ENCODE assay signal across 24 cellular contexts in the genomic region with DNA sequence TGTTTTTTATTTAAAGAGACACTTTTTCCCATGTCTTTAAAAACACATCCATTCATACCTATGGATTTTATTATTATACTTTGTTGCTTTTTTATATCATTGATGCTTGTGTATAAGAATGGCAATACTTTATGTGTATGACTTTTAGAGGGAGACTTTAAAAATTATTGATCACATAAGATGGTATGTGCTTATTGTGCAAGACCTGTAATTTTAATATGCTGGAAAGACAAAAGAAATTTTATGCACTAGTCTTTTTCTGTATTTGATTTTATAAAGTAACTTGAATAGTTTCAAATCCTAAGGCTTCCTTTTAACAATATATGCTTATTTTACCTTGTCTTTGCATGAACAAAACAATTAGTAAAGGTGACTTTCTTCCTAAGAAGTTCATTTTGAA.
DNase-seq lines count a peak whose midpoint lies in the region; ATAC-seq, FAIRE-seq and TF ChIP-seq lines count a peak whose summit lies in the region.
"Had no signal": no experiment of that assay in that cellular context is flagged by ENCODE, and none has a peak within 500 bp of the region (broad histone marks: within the 10 kb centered on the region; RNA-seq: fewer than 3 reads in every experiment).

No MANE protein-coding gene starts in this region.

- H3K9me1 ChIP-seq in IMR-90 (ENCODE audit: insufficient read depth, low read length), result no peaks in the 10 kb centered on the region

- no peak overlapping the region for H2BK120ac ChIP-seq in IMR-90 (ENCODE audit: low read depth, low read length)

- H3K4me3 Mint-ChIP-seq in activated T-helper 17 cell treated with anti-CD3 and anti-CD28 coated beads, Interleukin-2, amount 50 U/mL, for 72 hours, result no peak overlapping the region
- H3K4me3 Mint-ChIP-seq: CD14-positive monocyte; CD4-positive, alpha-beta memory T cell; CD4-positive, CD25-positive, alpha-beta regulatory T cell; CD8-positive, alpha-beta memory T cell had no signal

- FAIRE-seq in colon (lab: Jason Lieb, UNC) (peak; percentile 45), islet of Langerhans (lab: Jason Lieb, UNC) (peak; percentile 60)
- FAIRE-seq: A204.1, G401.6, GM12891, GM19239 had no signal

- H3K4me2 ChIP-seq in GM23248 (ENCODE audit: unreplicated experiment), result no peak overlapping the region
- H3K4me2 ChIP-seq in IMR-90 (ENCODE audit: low read depth, low read length), result no peak overlapping the region
- H3K4me2 ChIP-seq: BLaER1 had no signal

- no peaks in the 10 kb centered on the region for H3K36me3 ChIP-seq in GM23248 (ENCODE audit: low read depth)
- H3K36me3 ChIP-seq in IMR-90 (ENCODE audit: control insufficient read depth, insufficient read depth, low read length), result no peaks in the 10 kb centered on the region
- H3K36me3 ChIP-seq: BE2C, BLaER1 had no signal

- no peaks in the 10 kb centered on the region for H3K9me2 ChIP-seq in GM23248 (ENCODE audit: insufficient read depth)

- H4K8ac ChIP-seq in IMR-90 (ENCODE audit: low read depth in 2 of 2, low read length in 2 of 2), result no peak overlapping the region

- H3K27ac Mint-ChIP-seq in activated T-helper 17 cell treated with anti-CD3 and anti-CD28 coated beads, Interleukin-2, amount 50 U/mL, for 72 hours, result no peak overlapping the region
- H3K27ac Mint-ChIP-seq: CD14-positive monocyte; CD4-positive, alpha-beta memory T cell; CD4-positive, CD25-positive, alpha-beta regulatory T cell; CD8-positive, alpha-beta memory T cell had no signal

- H4K20me1 ChIP-seq in GM23248 (ENCODE audit: insufficient read depth), result no peaks in the 10 kb centered on the region
- 0 out of 2 replicates have a peak, but pooled peaks cover 7% of the 10 kb centered on the region for H4K20me1 ChIP-seq in IMR-90 (ENCODE audit: insufficient read depth, low read length)
- H4K20me1 ChIP-seq: BLaER1 had no signal

- H3K56ac ChIP-seq in IMR-90 (ENCODE audit: extremely low read depth, insufficient read depth, low read length), result no peak overlapping the region

- H2AK5ac ChIP-seq in IMR-90 (ENCODE audit: low read depth, low read length), result no peak overlapping the region

- DNase-seq in GM23248, result peak; percentile 6
- DNase-seq in IMR-90, result no peak
- no peak for DNase-seq in NCI-H69 (lab: John Stamatoyannopoulos, UW)
- no peak for DNase-seq in DMS 273 (lab: John Stamatoyannopoulos, UW; ENCODE audit: unreplicated experiment)
- DNase-seq: 8988T; ACHN; BE2C; C1 segment of cervical spinal cord; CD4-positive, alpha-beta memory T cell; CD4-positive, CD25-positive, alpha-beta regulatory T cell; CD8-positive, alpha-beta memory T cell; COR-L47; DMS79 treated with DMSO at 0.1 percent for 48 hours; GF-D8 had no signal

- no peak overlapping the region for H3K14ac ChIP-seq in IMR-90 (replicated peaks; ENCODE audit: low read depth, low read length)

- intact Hi-C loops in IMR-90 (cut with micrococcal nuclease), result no loop called here

- H3F3A ChIP-seq in GM23248 (ENCODE audit: insufficient read depth), result no peaks in the 10 kb centered on the region; the same call in 1 of the 2 replicates

- no peaks in the 10 kb centered on the region for H3K27me3 ChIP-seq in GM23248 (replicated peaks; ENCODE audit: insufficient read depth)
- H3K27me3 ChIP-seq in IMR-90 (ENCODE audit: control insufficient read depth, insufficient read depth, low read length), result no peaks in the 10 kb centered on the region
- H3K27me3 ChIP-seq: BE2C, BLaER1 had no signal

- in situ Hi-C loops in GM23248 (cut with MboI) (no loop called here), IMR-90 (cut with MboI; ENCODE audit: low sequenced_read_pairs) (no loop called here)

- H3K4me1 Mint-ChIP-seq in activated T-helper 17 cell treated with anti-CD3 and anti-CD28 coated beads, Interleukin-2, amount 50 U/mL, for 72 hours, result no peaks in the 10 kb centered on the region
- H3K4me1 Mint-ChIP-seq: CD4-positive, alpha-beta memory T cell; CD4-positive, CD25-positive, alpha-beta regulatory T cell; CD8-positive, alpha-beta memory T cell had no signal

- H3K9ac ChIP-seq in GM23248 (no peak overlapping the region), IMR-90 (ENCODE audit: low read depth, low read length) (no peak overlapping the region)
- H3K9ac ChIP-seq: BLaER1 had no signal

- dilution Hi-C loops in IMR-90 (cut with HindIII; ENCODE audit: low sequenced_read_pairs, unreplicated experiment), result no loop called here

- no peaks in the 10 kb centered on the region for H3K9me3 Mint-ChIP-seq in activated T-helper 17 cell treated with anti-CD3 and anti-CD28 coated beads, Interleukin-2, amount 50 U/mL, for 72 hours

- no peak overlapping the region for H3K4ac ChIP-seq in IMR-90 (ENCODE audit: low read depth, low read length)

- no peak overlapping the region for H2BK20ac ChIP-seq in IMR-90 (ENCODE audit: low read depth, low read length)

- H3K79me2 ChIP-seq in GM23248 (ENCODE audit: insufficient read depth), result no peaks in the 10 kb centered on the region

- H2BK5ac ChIP-seq in IMR-90 (ENCODE audit: low read depth, low read length, poor library complexity, severe bottlenecking), result no peak overlapping the region

- TF ChIP-seq CTCF in IMR-90 (conservative IDR thresholded peaks at IDR 0.05; ENCODE audit: low read depth, low read length), result no peak

- H2AFZ ChIP-seq in GM23248, result no peak overlapping the region
- no peak overlapping the region for H2AFZ ChIP-seq in IMR-90 (replicated peaks; ENCODE audit: low read length, poor library complexity)

- H3K9me3 ChIP-seq in GM23248 (ENCODE audit: low read depth) (no peaks in the 10 kb centered on the region), IMR-90 (ENCODE audit: control insufficient read depth, insufficient read depth, low read length) (no peaks in the 10 kb centered on the region)
- H3K9me3 ChIP-seq: BE2C, BLaER1 had no signal

- H3K79me1 ChIP-seq in IMR-90 (ENCODE audit: low read depth in 1 of 2, low read length in 2 of 2), result peaks cover 0 to 20% of the 10 kb centered on the region in 2 experiments; a peak in 3 of 4 replicates

- H3K23ac ChIP-seq in IMR-90 (ENCODE audit: low read depth, low read length), result no peak overlapping the region

- no peak for TF ChIP-seq RAD21 in IMR-90 (IDR thresholded peaks at IDR 0.05; ENCODE audit: low read length)

- no peak overlapping the region for H4K5ac ChIP-seq in IMR-90 (ENCODE audit: low read depth, low read length)

- H3K27ac ChIP-seq in GM23248, result no peak overlapping the region
- no peak overlapping the region for H3K27ac ChIP-seq in IMR-90 (ENCODE audit: insufficient read depth, low read length)
- H3K27ac ChIP-seq: BLaER1 had no signal

- H3K4me1 ChIP-seq in GM23248 (ENCODE audit: insufficient read depth) (no peaks in the 10 kb centered on the region), IMR-90 (ENCODE audit: control insufficient read depth, insufficient read depth, low read length) (peaks cover 3% of the 10 kb centered on the region)
- H3K4me1 ChIP-seq: BE2C, BLaER1 had no signal

- no peak for TF ChIP-seq POLR2A in IMR-90 (IDR thresholded peaks at IDR 0.05; ENCODE audit: low read depth, low read length)

- BruUV-seq in IMR-90 (replicated peaks; lab: Mats Ljungman, UMichigan), result no TSS peak

- H3K18ac ChIP-seq in IMR-90 (ENCODE audit: low read depth, low read length), result no peak overlapping the region

- H2BK15ac ChIP-seq in IMR-90 (ENCODE audit: low read depth, low read length), result no peak overlapping the region

- ATAC-seq in IMR-90 (ENCODE audit: low read depth), result no peak
- ATAC-seq in activated T-helper 17 cell treated with anti-CD3 and anti-CD28 coated beads, Interleukin-2, amount 50 U/mL, for 72 hours (replicated peaks), result no peak
- no peak for ATAC-seq in GM21723 (IDR thresholded peaks at IDR 0.05; ENCODE audit: unreplicated experiment)

- no peak overlapping the region for H2AK9ac ChIP-seq in IMR-90 (replicated peaks; ENCODE audit: low read depth, low read length, poor library complexity)

- POLR2A ChIA-PET in IMR-90 (lab: Charles Lee; ENCODE audit: unreplicated experiment), result no interaction called here

- H3K4me3 ChIP-seq in GM23248 (no peak overlapping the region), IMR-90 (ENCODE audit: insufficient read depth, low read depth, low read length) (no peak overlapping the region)
- H3K4me3 ChIP-seq: BLaER1 had no signal

- H3K27me3 Mint-ChIP-seq in activated T-helper 17 cell treated with anti-CD3 and anti-CD28 coated beads, Interleukin-2, amount 50 U/mL, for 72 hours, result peaks cover 5% of the 10 kb centered on the region

- no peaks in the 10 kb centered on the region for H3K36me3 Mint-ChIP-seq in activated T-helper 17 cell treated with anti-CD3 and anti-CD28 coated beads, Interleukin-2, amount 50 U/mL, for 72 hours (ENCODE audit: low read depth)
- H3K36me3 Mint-ChIP-seq: CD14-positive monocyte; CD4-positive, alpha-beta memory T cell; CD4-positive, CD25-positive, alpha-beta regulatory T cell; CD8-positive, alpha-beta memory T cell had no signal

- CTCF ChIA-PET in IMR-90 (lab: Yijun Ruan, JAX), result no interaction called here

- no peak overlapping the region for H4K91ac ChIP-seq in IMR-90 (ENCODE audit: insufficient read depth, low read depth, low read length)

TF ChIP-seq in IMR-90, 13 proteins besides CTCF, POLR2A, EP300 and RAD21:
- TF ChIP-seq NFE2L2 (IDR thresholded peaks at IDR 0.05; ENCODE audit: low read depth, low read length) (no peak), CEBPB (IDR thresholded peaks at IDR 0.05; ENCODE audit: low read depth, low read length) (peak; percentile 72), FOS (IDR thresholded peaks at IDR 0.05; ENCODE audit: low read depth, low read length) (no peak), MAFK (IDR thresholded peaks at IDR 0.05; ENCODE audit: low read depth, low read length) (no peak), BHLHE40 (IDR thresholded peaks at IDR 0.05; ENCODE audit: low read depth, low read length) (no peak)
- TF ChIP-seq, protein P1, sequence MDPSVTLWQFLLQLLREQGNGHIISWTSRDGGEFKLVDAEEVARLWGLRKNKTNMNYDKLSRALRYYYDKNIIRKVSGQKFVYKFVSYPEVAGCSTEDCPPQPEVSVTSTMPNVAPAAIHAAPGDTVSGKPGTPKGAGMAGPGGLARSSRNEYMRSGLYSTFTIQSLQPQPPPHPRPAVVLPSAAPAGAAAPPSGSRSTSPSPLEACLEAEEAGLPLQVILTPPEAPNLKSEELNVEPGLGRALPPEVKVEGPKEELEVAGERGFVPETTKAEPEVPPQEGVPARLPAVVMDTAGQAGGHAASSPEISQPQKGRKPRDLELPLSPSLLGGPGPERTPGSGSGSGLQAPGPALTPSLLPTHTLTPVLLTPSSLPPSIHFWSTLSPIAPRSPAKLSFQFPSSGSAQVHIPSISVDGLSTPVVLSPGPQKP (IDR thresholded peaks at IDR 0.05; ENCODE audit: borderline replicate concordance, low read depth, low read length), result no peak
- TF ChIP-seq, protein P2, sequence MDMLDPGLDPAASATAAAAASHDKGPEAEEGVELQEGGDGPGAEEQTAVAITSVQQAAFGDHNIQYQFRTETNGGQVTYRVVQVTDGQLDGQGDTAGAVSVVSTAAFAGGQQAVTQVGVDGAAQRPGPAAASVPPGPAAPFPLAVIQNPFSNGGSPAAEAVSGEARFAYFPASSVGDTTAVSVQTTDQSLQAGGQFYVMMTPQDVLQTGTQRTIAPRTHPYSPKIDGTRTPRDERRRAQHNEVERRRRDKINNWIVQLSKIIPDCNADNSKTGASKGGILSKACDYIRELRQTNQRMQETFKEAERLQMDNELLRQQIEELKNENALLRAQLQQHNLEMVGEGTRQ (IDR thresholded peaks at IDR 0.05; ENCODE audit: low read depth, low read length), result no peak
TF ChIP-seq in IMR-90: peak in this region for 1.
